9 cellular contexts compared by ENCODE assay signal in the genomic region with DNA sequence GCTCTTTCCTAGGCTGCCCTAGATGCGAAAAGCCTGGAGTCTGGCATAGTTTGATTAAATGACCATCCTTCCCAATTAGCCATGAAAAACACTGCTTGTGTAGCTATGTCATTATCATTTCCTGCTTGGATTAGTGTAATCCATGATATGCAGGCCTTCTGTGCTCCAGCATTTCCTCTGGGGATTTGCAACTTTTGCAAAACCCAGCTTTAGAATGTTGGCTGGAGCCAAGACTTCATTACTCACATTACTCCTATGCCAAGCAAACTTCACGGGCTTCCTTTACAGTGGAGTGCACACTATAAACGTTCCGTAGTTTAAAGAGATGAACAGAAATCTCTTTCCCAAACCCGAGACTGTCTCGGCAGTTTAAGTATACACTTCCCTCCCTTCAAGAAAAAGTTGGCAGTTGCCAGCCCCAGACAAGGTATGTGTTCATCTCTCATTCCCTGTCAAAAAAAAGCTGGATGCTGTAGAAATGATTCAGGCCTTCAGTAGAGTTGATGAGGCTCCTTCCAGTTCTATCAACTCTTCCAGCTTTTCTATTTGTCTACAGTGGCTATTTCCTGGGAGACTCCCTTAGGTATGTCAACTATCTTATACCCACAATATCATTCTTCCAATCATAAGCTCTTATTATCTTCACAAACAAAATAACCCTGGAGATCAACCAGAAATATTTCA.
DNase-seq lines count a peak whose midpoint lies in the region; ATAC-seq and TF ChIP-seq lines count a peak whose summit lies in the region.
"Had no signal": no experiment of that assay in that cellular context is flagged by ENCODE, and none has a peak within 500 bp of the region (broad histone marks: within the 10 kb centered on the region; RNA-seq: fewer than 3 reads in every experiment).

No MANE protein-coding gene starts in this region.

- H3K27ac ChIP-seq in body of pancreas (peak overlapping the region in 1 of 4 donors; percentile 4), hepatocyte (peak overlapping the region; percentile 70), subcutaneous abdominal adipose tissue (ENCODE audit: low read depth, low read length) (peak overlapping the region; percentile 87)

- H4K20me1 ChIP-seq in hepatocyte (ENCODE audit: insufficient read depth, poor library complexity, severe bottlenecking), result no peaks in the 10 kb centered on the region

- H2AFZ ChIP-seq in hepatocyte, result no peak overlapping the region

- TF ChIP-seq POLR2A in body of pancreas (IDR thresholded peaks at IDR 0.05), result no peak

- WGBS in body of pancreas, 2 donors, result 64 to 75% methylated on average over 6 of the region's 6 CpGs
- 52% methylated on average over 6 of the region's 6 CpGs for whole genome bisulfite sequencing in hepatocyte (ENCODE audit: low lambda C conversion rate, missing lambda C conversion rate)

- H3K4me3 ChIP-seq in body of pancreas (no peak overlapping the region), hepatocyte (no peak overlapping the region), subcutaneous abdominal adipose tissue (ENCODE audit: low read depth in 1 of 5, low read length in 5 of 5) (no peak overlapping the region)

- peaks cover 53% of the 10 kb centered on the region for H3K79me2 ChIP-seq in hepatocyte

- H3K9me2 ChIP-seq in hepatocyte (replicated peaks; ENCODE audit: insufficient read depth), result no peaks in the 10 kb centered on the region

- peak overlapping the region; percentile 43 for H3K4me2 ChIP-seq in hepatocyte

- no peaks in the 10 kb centered on the region for H3K36me3 ChIP-seq in body of pancreas (replicated peaks in 1 of 2; ENCODE audit: insufficient read depth in 1 of 2, low read depth in 2 of 2)
- H3K36me3 ChIP-seq in hepatocyte (replicated peaks; ENCODE audit: insufficient read depth, low read depth), result no peaks in the 10 kb centered on the region
- no peaks in the 10 kb centered on the region for H3K36me3 ChIP-seq in subcutaneous abdominal adipose tissue (ENCODE audit: control insufficient read depth in 5 of 5, insufficient read depth in 5 of 5, low read length in 5 of 5)

- intact Hi-C loops in body of pancreas (cut with DNase I), result no loop called here

- H3K27me3 ChIP-seq in body of pancreas (no peaks in the 10 kb centered on the region), hepatocyte (no peaks in the 10 kb centered on the region), subcutaneous abdominal adipose tissue (ENCODE audit: control insufficient read depth in 5 of 5, insufficient read depth in 4 of 5, low read length in 5 of 5) (no peaks in the 10 kb centered on the region)

- no peak for TF ChIP-seq CTCF in body of pancreas (IDR thresholded peaks at IDR 0.05)
- TF ChIP-seq CTCF in hepatocyte (IDR thresholded peaks at IDR 0.05; ENCODE audit: poor library complexity), result no peak

- DNase-seq in HT1080 (ENCODE audit: low read depth) (peak; percentile 80), body of pancreas (peak in 1 of 4 donors; percentile 30), hepatocyte (ENCODE audit: low spot score) (peak; percentile 59), NCI-H1694 treated with DMSO at 0.1 percent for 48 hours (lab: John Stamatoyannopoulos, UW) (no peak)
- DNase-seq: NCI-H1105 had no signal

- H3K4me1 ChIP-seq in body of pancreas, result peaks cover under 1% of the 10 kb centered on the region
- H3K4me1 ChIP-seq in hepatocyte (ENCODE audit: insufficient read depth), result peaks cover 14% of the 10 kb centered on the region
- H3K4me1 ChIP-seq in subcutaneous abdominal adipose tissue (ENCODE audit: control insufficient read depth in 5 of 5, insufficient read depth in 5 of 5, low read length in 5 of 5), result peaks cover 4 to 55% (median 52%) of the 10 kb centered on the region in 5 donors

- ATAC-seq in body of pancreas, result peak; percentile 69
- no peak for ATAC-seq in GM18517 (IDR thresholded peaks at IDR 0.05; ENCODE audit: unreplicated experiment)
- no peak for ATAC-seq in HG02763 (IDR thresholded peaks at IDR 0.05; ENCODE audit: unreplicated experiment)
- ATAC-seq in GM18858 (IDR thresholded peaks at IDR 0.05; ENCODE audit: unreplicated experiment), result no peak

- no peak overlapping the region for H3K9ac ChIP-seq in subcutaneous abdominal adipose tissue (ENCODE audit: low read length in 5 of 5)

- H3K9me3 ChIP-seq in body of pancreas (no peaks in the 10 kb centered on the region), hepatocyte (ENCODE audit: low read depth) (no peaks in the 10 kb centered on the region), subcutaneous abdominal adipose tissue (ENCODE audit: control insufficient read depth in 5 of 5, low read length in 5 of 5) (no peaks in the 10 kb centered on the region)
